ENCODE assay signal across 13 cellular contexts in the genomic region with DNA sequence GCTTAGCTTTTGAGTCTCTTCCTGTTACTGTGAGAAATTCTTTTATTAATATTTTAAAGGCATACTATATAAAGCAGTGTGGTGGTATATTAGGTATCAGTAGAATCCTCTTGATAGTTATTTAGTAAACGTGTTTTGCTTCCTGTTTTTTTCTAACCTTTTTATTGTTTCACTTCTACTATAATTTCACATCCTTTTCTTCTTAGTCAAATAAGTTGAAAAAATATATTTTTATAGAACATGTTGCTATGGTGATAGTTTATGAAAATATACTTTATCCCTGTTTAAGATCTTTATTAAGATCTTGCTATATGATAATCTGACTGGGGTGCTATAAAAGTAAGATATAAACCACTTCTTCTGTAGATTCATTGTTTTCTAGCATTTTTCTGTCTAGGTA. TPM values are rescaled to one million over a fixed set of nuclear protein-coding genes. Genes with fewer than 3 reads are reported as not detected.
DNase-seq lines count a peak whose midpoint lies in the region; ATAC-seq, FAIRE-seq and TF ChIP-seq lines count a peak whose summit lies in the region.
"Had no signal": no experiment of that assay in that cellular context is flagged by ENCODE, and none has a peak within 500 bp of the region (broad histone marks: within the 10 kb centered on the region; RNA-seq: fewer than 3 reads in every experiment).

No MANE protein-coding gene starts in this region.

- intact Hi-C loops in mammary epithelial cell (cut with micrococcal nuclease) (loop anchor here (5.0 kb wide), 2 partner anchors 68 to 177 kb away; a partner anchor contains a TSS), pancreas (cut with DNase I) (no loop called here)

- TF ChIP-seq CTCF in DOHH2 (IDR thresholded peaks at IDR 0.05; ENCODE audit: low read depth, low read length, poor library complexity, severe bottlenecking) (no peak), MM.1S (IDR thresholded peaks at IDR 0.05; ENCODE audit: low read length) (no peak), mammary epithelial cell (conservative IDR thresholded peaks at IDR 0.05 in 1 of 2, IDR thresholded peaks at IDR 0.05 in 1 of 2; ENCODE audit: extremely low read depth in 1 of 2, insufficient read depth in 1 of 2, low read depth in 1 of 2, low read length in 2 of 2) (no peak), pancreas (IDR thresholded peaks at IDR 0.05) (no peak)

- ATAC-seq in pancreas = no peak
- ATAC-seq in GM21390 (IDR thresholded peaks at IDR 0.05; ENCODE audit: unreplicated experiment) = no peak
- ATAC-seq in GM19395 (IDR thresholded peaks at IDR 0.05; ENCODE audit: unreplicated experiment) = no peak

- H3K36me3 ChIP-seq in DOHH2 (ENCODE audit: control insufficient read depth, low read length) (peaks cover 5% of the 10 kb centered on the region; the same call in 1 of the 2 replicates), MM.1S (replicated peaks; ENCODE audit: insufficient read depth, low read length) (no peaks in the 10 kb centered on the region), mammary epithelial cell (ENCODE audit: insufficient read depth, low read length) (no peaks in the 10 kb centered on the region), pancreas (no peaks in the 10 kb centered on the region)
- H3K36me3 ChIP-seq: ascending aorta, suprapubic skin had no signal

- 0 out of 2 replicates have a peak, but pooled peaks cover 4% of the 10 kb centered on the region for H4K20me1 ChIP-seq in DOHH2 (ENCODE audit: control insufficient read depth, insufficient read depth, low read depth, low read length)
- H4K20me1 ChIP-seq in MM.1S (ENCODE audit: insufficient read depth, low read length) = no peaks in the 10 kb centered on the region
- H4K20me1 ChIP-seq in mammary epithelial cell (ENCODE audit: insufficient read depth, low read length) = no peaks in the 10 kb centered on the region

- no peaks in the 10 kb centered on the region for H3K27me3 ChIP-seq in DOHH2 (ENCODE audit: control insufficient read depth, low read length)
- no peaks in the 10 kb centered on the region for H3K27me3 ChIP-seq in MM.1S (replicated peaks; ENCODE audit: insufficient read depth, low read length)
- H3K27me3 ChIP-seq in mammary epithelial cell (ENCODE audit: insufficient read depth, low read length) = no peaks in the 10 kb centered on the region
- H3K27me3 ChIP-seq in pancreas = no peaks in the 10 kb centered on the region
- H3K27me3 ChIP-seq: ascending aorta, suprapubic skin had no signal

- DNase-seq in MM.1S (no peak), mammary epithelial cell (no peak), pancreas (no peak)
- DNase-seq in stimulated activated CD4-positive, alpha-beta T cell treated with anti-CD3 and anti-CD28 coated beads, Interleukin-4, amount 100 ng/mL, for 24 hours = no peak
- DNase-seq: activated T-cell treated with anti-CD3 and anti-CD28 coated beads, Interleukin-2, amount 50 U/mL, for 1 hour; kidney glomerular epithelial cell; NCI-H1694; NCI-H748 treated with DMSO at 0.1 percent for 48 hours had no signal

- no peak overlapping the region for H3K9ac ChIP-seq in MM.1S (ENCODE audit: low read length)
- no peak overlapping the region for H3K9ac ChIP-seq in mammary epithelial cell (ENCODE audit: insufficient read depth, low read length)

- no peaks in the 10 kb centered on the region for H3K9me2 ChIP-seq in DOHH2 (replicated peaks; ENCODE audit: control insufficient read depth, low read length)
- no peaks in the 10 kb centered on the region for H3K9me2 ChIP-seq in MM.1S (replicated peaks; ENCODE audit: insufficient read depth, low read length)

- H3K4me2 ChIP-seq in DOHH2 (ENCODE audit: low read length) = peak overlapping the region; percentile 77
- H3K4me2 ChIP-seq in MM.1S (ENCODE audit: low read depth, low read length) = 0 out of 2 replicates have a peak overlapping the region, but pooled peaks have one; percentile 4
- H3K4me2 ChIP-seq in mammary epithelial cell (ENCODE audit: insufficient read depth, low read depth, low read length) = peak overlapping the region; percentile 90

- H3K4me3 ChIP-seq in DOHH2 (ENCODE audit: low read length) (peak overlapping the region; percentile 78), MM.1S (ENCODE audit: low read length) (no peak overlapping the region), mammary epithelial cell (replicated peaks in 1 of 3; ENCODE audit: insufficient read depth in 1 of 3, low read depth in 2 of 3, low read length in 3 of 3) (peak overlapping the region in 1 of 3 experiments; percentile 84), pancreas (no peak overlapping the region)
- H3K4me3 ChIP-seq: suprapubic skin had no signal

- CTCF ChIA-PET in mammary epithelial cell (lab: Charles Lee; ENCODE audit: low non-redundant PET) = interaction anchor here (0.6 kb wide), 1 partner anchor 28 kb away, joined by 3 read pairs; no protein-coding TSS in a partner anchor

- peak; percentile 61 for FAIRE-seq in pancreas (lab: Jason Lieb, UNC)

- H2AFZ ChIP-seq in MM.1S (ENCODE audit: low read length) (no peak overlapping the region), mammary epithelial cell (ENCODE audit: low read depth, low read length) (no peak overlapping the region)

- H3K4me1 ChIP-seq in DOHH2 (ENCODE audit: control insufficient read depth, low read length) (peaks cover 69% of the 10 kb centered on the region), MM.1S (ENCODE audit: low read length) (peaks cover 25% of the 10 kb centered on the region), mammary epithelial cell (ENCODE audit: insufficient read depth, low read length) (peaks cover 12% of the 10 kb centered on the region), pancreas (peaks cover 10 to 28% (median 13%) of the 10 kb centered on the region in 3 donors)

- in situ Hi-C loops in mammary epithelial cell (cut with MboI; ENCODE audit: low sequenced_read_pairs in 2 of 2) = no loop called here

- peaks cover 31% of the 10 kb centered on the region for H3F3A ChIP-seq in DOHH2 (ENCODE audit: control insufficient read depth, insufficient read depth)
- no peaks in the 10 kb centered on the region for H3F3A ChIP-seq in MM.1S (ENCODE audit: insufficient read depth, low read length)

- H3K9me3 ChIP-seq in DOHH2 (ENCODE audit: control insufficient read depth, insufficient read depth, low read length) (no peaks in the 10 kb centered on the region), MM.1S (replicated peaks; ENCODE audit: insufficient read depth, low read length) (no peaks in the 10 kb centered on the region), mammary epithelial cell (replicated peaks; ENCODE audit: insufficient read depth, low read length) (no peaks in the 10 kb centered on the region), pancreas (no peaks in the 10 kb centered on the region)
- H3K9me3 ChIP-seq: ascending aorta, suprapubic skin had no signal

- WGBS in mammary epithelial cell (ENCODE audit: low coverage, missing lambda C conversion rate) = 94% methylated on average over 1 of the region's 1 CpG
- 65 to 78% methylated on average over 1 of the region's 1 CpG for WGBS in pancreas, 2 donors

- dilution Hi-C loops in mammary epithelial cell (cut with HindIII; ENCODE audit: low sequenced_read_pairs) = no loop called here

- peak overlapping the region; percentile 80 for H3K27ac ChIP-seq in DOHH2 (ENCODE audit: low read depth, low read length)
- H3K27ac ChIP-seq in MM.1S (ENCODE audit: low read length) = no peak overlapping the region
- H3K27ac ChIP-seq in mammary epithelial cell (ENCODE audit: insufficient read depth, low read depth, low read length) = no peak overlapping the region
- H3K27ac ChIP-seq in pancreas = no peak overlapping the region
- H3K27ac ChIP-seq: ascending aorta, suprapubic skin had no signal

- no TSS peak for BruUV-seq in mammary epithelial cell (replicated peaks; lab: Mats Ljungman, UMichigan)

- H3K79me2 ChIP-seq in DOHH2 (ENCODE audit: control insufficient read depth, low read length) = peaks cover 90% of the 10 kb centered on the region
- H3K79me2 ChIP-seq in MM.1S (ENCODE audit: low read length) = peaks cover 84% of the 10 kb centered on the region
- peaks cover 93% of the 10 kb centered on the region for H3K79me2 ChIP-seq in mammary epithelial cell (ENCODE audit: insufficient read depth, low read length)

RNA-seq across cellular contexts. Expression of a gene that starts 2.1 kb away (rescaled TPM):
- total RNA-seq in mammary epithelial cell = 10 to 100 TPM; 26.4 to 32.8 TPM
- 7.8 TPM for polyA plus RNA-seq in mammary epithelial cell
- 78.7 TPM for polyA minus RNA-seq in mammary epithelial cell
- total RNA-seq in pancreas = 10 to 100 TPM in 5 of 6 donors, 1 to 10 TPM in 1; 9.8 to 18.5 (median 11.7) TPM
- polyA plus RNA-seq in pancreas = 1 to 10 TPM; 3.9 to 5.7 TPM

RNA-seq across cellular contexts. Expression of a gene that starts 2.4 kb away (rescaled TPM):
- total RNA-seq in mammary epithelial cell = 10 to 100 TPM; 25.7 to 27.5 TPM
- polyA plus RNA-seq in mammary epithelial cell = 6.9 TPM
- 27.3 TPM for polyA minus RNA-seq in mammary epithelial cell
- 10 to 100 TPM; 10.2 to 22.7 (median 13.5) TPM for total RNA-seq in pancreas
- 1 to 10 TPM; 6.2 to 8.7 TPM for polyA plus RNA-seq in pancreas

Comparison
In these comparisons a context has a peak if more than half of its experiments do, and no peak if none do; other contexts are left out.
1. H3K4me2 ChIP-seq: peak in every context shown above with its lines; median percentile 90 in mammary epithelial cell; 77 in DOHH2; 4 in MM.1S.